Comparison of ENCODE assay signal across 9 cellular contexts in the genomic region with DNA sequence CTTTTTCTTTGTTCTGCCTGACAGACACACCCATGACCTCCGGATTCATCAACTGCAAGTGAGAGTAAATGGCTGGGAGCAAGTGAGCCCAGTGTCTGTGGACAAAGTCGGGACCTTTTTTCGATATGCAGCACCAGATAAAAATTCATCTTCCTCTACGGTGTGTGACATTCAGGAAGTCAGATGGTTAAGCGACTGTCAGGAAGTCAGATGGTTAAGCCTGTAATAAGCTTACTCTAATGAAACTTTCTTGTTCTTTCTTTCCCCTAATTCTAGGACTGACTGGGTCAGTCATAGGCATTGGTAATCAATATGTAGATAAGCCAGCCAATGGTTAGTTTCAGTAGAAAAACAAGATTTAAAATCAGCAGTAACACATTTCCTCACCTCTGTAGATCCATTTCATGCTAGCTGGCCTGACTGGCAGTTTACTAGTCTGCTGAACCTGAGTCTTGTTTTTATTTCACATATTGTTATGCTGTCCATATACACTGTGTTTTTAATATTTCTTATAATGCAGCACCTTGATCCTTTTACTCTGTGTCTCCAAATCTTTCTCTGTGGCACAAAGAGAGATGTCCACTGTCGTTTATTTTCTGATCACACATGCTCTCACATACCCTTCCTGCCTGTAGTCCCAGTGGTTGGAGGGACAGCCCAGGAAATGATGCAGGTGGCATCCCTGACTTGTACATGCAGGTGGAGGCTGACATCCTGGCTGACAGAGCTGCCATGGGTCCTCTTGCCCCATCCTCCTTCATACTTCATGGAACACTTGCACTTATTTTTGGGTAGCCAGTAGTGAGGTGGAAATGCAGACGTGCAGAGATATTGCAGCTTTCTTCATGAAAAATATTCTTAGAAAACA.
DNase-seq lines count a peak whose midpoint lies in the region; ATAC-seq and TF ChIP-seq lines count a peak whose summit lies in the region.
"Had no signal": no experiment of that assay in that cellular context is flagged by ENCODE, and none has a peak within 500 bp of the region (broad histone marks: within the 10 kb centered on the region; RNA-seq: fewer than 3 reads in every experiment).

No MANE protein-coding gene starts in this region.

- H3K4me1 ChIP-seq in stomach (peaks cover 0 to 54% (median 24%) of the 10 kb centered on the region in 4 donors), ovary (ENCODE audit: insufficient read depth) (peaks cover 9% of the 10 kb centered on the region)

- peak overlapping the region; percentile 93 for H3K27ac Mint-ChIP-seq in T-helper 1 cell treated with Interleukin-12 subunit alpha and Interleukin-12 subunit beta and Interleukin-4 antibody, amounts not matched to agents 30 μg/mL and 1 μg/mL, for 36 hours

- no peaks in the 10 kb centered on the region for H3K27me3 Mint-ChIP-seq in T-helper 1 cell treated with Interleukin-12 subunit alpha and Interleukin-12 subunit beta and Interleukin-4 antibody, amounts not matched to agents 30 μg/mL and 1 μg/mL, for 36 hours (ENCODE audit: low read depth)

- no peaks in the 10 kb centered on the region for H3K9me3 ChIP-seq in stomach
- no peaks in the 10 kb centered on the region for H3K9me3 ChIP-seq in ovary
- H3K9me3 ChIP-seq: A549 had no signal

- peaks cover 61% of the 10 kb centered on the region for H3K36me3 Mint-ChIP-seq in T-helper 1 cell treated with Interleukin-12 subunit alpha and Interleukin-12 subunit beta and Interleukin-4 antibody, amounts not matched to agents 30 μg/mL and 1 μg/mL, for 36 hours (ENCODE audit: low read depth)

- intact Hi-C loops in stomach (cut with DNase I; ENCODE audit: low total_unique reads), result no loop called here
- intact Hi-C loops in ovary (cut with DNase I), result no loop called here

- H3K27me3 ChIP-seq in stomach, result no peaks in the 10 kb centered on the region
- no peaks in the 10 kb centered on the region for H3K27me3 ChIP-seq in ovary

- peaks cover 16% of the 10 kb centered on the region for H3K9me3 Mint-ChIP-seq in T-helper 1 cell treated with Interleukin-12 subunit alpha and Interleukin-12 subunit beta and Interleukin-4 antibody, amounts not matched to agents 30 μg/mL and 1 μg/mL, for 36 hours

- TF ChIP-seq CTCF in stomach (IDR thresholded peaks at IDR 0.05), result no peak
- no peak for TF ChIP-seq CTCF in ovary (IDR thresholded peaks at IDR 0.05)

- no peak for TF ChIP-seq EP300 in stomach (IDR thresholded peaks at IDR 0.05)
- no peak for TF ChIP-seq EP300 in ovary (IDR thresholded peaks at IDR 0.05)

- H3K4me3 ChIP-seq in stomach, result no peak overlapping the region
- no peak overlapping the region for H3K4me3 ChIP-seq in ovary
- H3K4me3 ChIP-seq: A549 had no signal

- 63 to 74% (median 69%) methylated on average over 7 of the region's 7 CpGs for WGBS in stomach, 5 donors
- WGBS in ovary, 3 donors, result 78 to 86% (median 80%) methylated on average over 7 of the region's 7 CpGs

- TF ChIP-seq POLR2A in stomach (IDR thresholded peaks at IDR 0.05), result no peak
- no peak for TF ChIP-seq POLR2A in ovary (IDR thresholded peaks at IDR 0.05)

- H3K4me1 Mint-ChIP-seq in T-helper 1 cell treated with Interleukin-12 subunit alpha and Interleukin-12 subunit beta and Interleukin-4 antibody, amounts not matched to agents 30 μg/mL and 1 μg/mL, for 36 hours (ENCODE audit: low read depth), result peaks cover 44% of the 10 kb centered on the region

- no peak for ATAC-seq in HG02798 (IDR thresholded peaks at IDR 0.05; ENCODE audit: poor library complexity, unreplicated experiment)
- ATAC-seq: A549 had no signal

- H3K36me3 ChIP-seq in stomach (peaks cover 11 to 83% (median 69%) of the 10 kb centered on the region in 4 donors), ovary (no peaks in the 10 kb centered on the region)

- H3K4me3 Mint-ChIP-seq in T-helper 1 cell treated with Interleukin-12 subunit alpha and Interleukin-12 subunit beta and Interleukin-4 antibody, amounts not matched to agents 30 μg/mL and 1 μg/mL, for 36 hours, result peak overlapping the region; percentile 68

- peak overlapping the region in 4 of 5 donors; percentile 30 to 67 (median 64) for H3K27ac ChIP-seq in stomach
- H3K27ac ChIP-seq in ovary, result no peak overlapping the region

- DNase-seq in SKM-1 (lab: John Stamatoyannopoulos, UW; ENCODE audit: unreplicated experiment) (peak; percentile 8), SKM-1 treated with dmso at 0.1 percent for 144 hours (lab: John Stamatoyannopoulos, UW; ENCODE audit: unreplicated experiment) (no peak), germinal center (ENCODE audit: low spot score) (peak; percentile 12), stomach (no peak), ovary (no peak), kidney tubule cell (ENCODE audit: low spot score) (no peak)

Comparison
In these comparisons a context has a peak if more than half of its experiments do, and no peak if none do; other contexts are left out.
1. DNase-seq: peak in SKM-1 (single experiment) and germinal center (single experiment); none in SKM-1 treated with dmso at 0.1 percent for 144 hours (single experiment), stomach (single experiment), ovary (0 of 5) and kidney tubule cell (single experiment).
2. H3K27ac ChIP-seq: peak in stomach (4 of 5); none in ovary (0 of 2).